14 cellular contexts compared by ENCODE assay signal in genomic region chr12:10186299-10186698, GRCh38. TPM values are rescaled to one million over a fixed set of nuclear protein-coding genes. Genes with fewer than 3 reads are reported as not detected.
A peak's percentile ranks its signal among the peaks of the same experiment; 100 is the strongest.
DNase-seq lines count a peak whose midpoint lies in the region; ATAC-seq and TF ChIP-seq lines count a peak whose summit lies in the region.
"Had no signal": no experiment of that assay in that cellular context is flagged by ENCODE, and none has a peak within 500 bp of the region (broad histone marks: within the 10 kb centered on the region; RNA-seq: fewer than 3 reads in every experiment).

No MANE protein-coding gene starts in this region.

- H3F3A ChIP-seq in DOHH2 (ENCODE audit: control insufficient read depth, insufficient read depth) = no peaks in the 10 kb centered on the region

- H4K20me1 ChIP-seq in DOHH2 (ENCODE audit: control insufficient read depth, insufficient read depth, low read depth, low read length) = no peaks in the 10 kb centered on the region
- H4K20me1 ChIP-seq in OCI-LY7 (ENCODE audit: insufficient read depth, low read length) = no peaks in the 10 kb centered on the region

- H3K4me2 ChIP-seq in DOHH2 (ENCODE audit: low read length) = peak overlapping the region; percentile 24; the same call in 1 of the 2 replicates
- no peak overlapping the region for H3K4me2 ChIP-seq in OCI-LY7 (ENCODE audit: low read length)

- DNase-seq in OCI-LY7 (ENCODE audit: low spot score) (no peak), left ventricle myocardium superior (peak; percentile 46), pons (ENCODE audit: low spot score) (peak; percentile 80), GM19240 (ENCODE audit: insufficient read length, low spot score) (no peak), GM19238 (ENCODE audit: insufficient read length, low spot score) (no peak), AG08395 (ENCODE audit: low spot score) (no peak)
- DNase-seq: DND-41, NCI-H1105 treated with DMSO at 0.1 percent for 48 hours, NCI-H510A treated with DMSO at 0.1 percent for 48 hours had no signal

- TF ChIP-seq CTCF in DOHH2 (IDR thresholded peaks at IDR 0.05; ENCODE audit: low read depth, low read length, poor library complexity, severe bottlenecking) (no peak), OCI-LY7 (conservative IDR thresholded peaks at IDR 0.05; ENCODE audit: low read length) (no peak)

- H3K27ac ChIP-seq in DOHH2 (ENCODE audit: low read depth, low read length) (no peak overlapping the region), OCI-LY7 (ENCODE audit: low read depth, low read length, poor library complexity, severe bottlenecking) (no peak overlapping the region)
- H3K27ac ChIP-seq: breast epithelium had no signal

- peak overlapping the region; percentile 46; the same call in 1 of the 2 replicates for H2AFZ ChIP-seq in OCI-LY7 (ENCODE audit: low read length)

- H3K4me3 ChIP-seq in DOHH2 (ENCODE audit: low read length) = no peak overlapping the region
- no peak overlapping the region for H3K4me3 ChIP-seq in OCI-LY7 (ENCODE audit: low read depth, low read length, poor library complexity, severe bottlenecking)
- H3K4me3 ChIP-seq: breast epithelium had no signal

- no peaks in the 10 kb centered on the region for H3K9me3 ChIP-seq in DOHH2 (ENCODE audit: control insufficient read depth, insufficient read depth, low read length)
- no peaks in the 10 kb centered on the region for H3K9me3 ChIP-seq in OCI-LY7 (ENCODE audit: low read length)
- H3K9me3 ChIP-seq: breast epithelium had no signal

- H3K36me3 ChIP-seq in DOHH2 (ENCODE audit: control insufficient read depth, low read length) = no peaks in the 10 kb centered on the region
- H3K36me3 ChIP-seq in OCI-LY7 (ENCODE audit: insufficient read depth, low read length) = no peaks in the 10 kb centered on the region
- H3K36me3 ChIP-seq: breast epithelium had no signal

- H3K79me2 ChIP-seq in DOHH2 (ENCODE audit: control insufficient read depth, low read length) = no peaks in the 10 kb centered on the region
- H3K79me2 ChIP-seq in OCI-LY7 (ENCODE audit: insufficient read depth, low read depth, low read length) = no peaks in the 10 kb centered on the region

- intact Hi-C loops in OCI-LY7 (cut with micrococcal nuclease; ENCODE audit: unreplicated experiment) (no loop called here), left ventricle myocardium superior (cut with micrococcal nuclease) (no loop called here)

- H3K4me1 ChIP-seq in DOHH2 (ENCODE audit: control insufficient read depth, low read length) (peaks cover 11% of the 10 kb centered on the region), OCI-LY7 (ENCODE audit: insufficient read depth, low read length, poor library complexity, severe bottlenecking) (peaks cover 24% of the 10 kb centered on the region)

- H3K9me2 ChIP-seq in DOHH2 (replicated peaks; ENCODE audit: control insufficient read depth, low read length) = no peaks in the 10 kb centered on the region
- H3K9me2 ChIP-seq in OCI-LY7 (ENCODE audit: insufficient read depth, low read length) = no peaks in the 10 kb centered on the region

- H3K27me3 ChIP-seq in DOHH2 (ENCODE audit: control insufficient read depth, low read length) = peaks cover 16% of the 10 kb centered on the region
- H3K27me3 ChIP-seq: breast epithelium had no signal

- peak; percentile 25 for ATAC-seq in left ventricle myocardium superior
- ATAC-seq in GM21737 (IDR thresholded peaks at IDR 0.05; ENCODE audit: unreplicated experiment) = no peak

- no TSS peak for BruUV-seq in OCI-LY7 (replicated peaks; lab: Mats Ljungman, UMichigan)

- CTCF ChIA-PET in OCI-LY7 (lab: Charles Lee; ENCODE audit: unreplicated experiment) = no interaction called here

- POLR2A ChIA-PET in OCI-LY7 (lab: Charles Lee) = interaction anchor here (1.9 kb wide), 1 partner anchor 10 kb away, joined by 8 read pairs; no protein-coding TSS in a partner anchor

RNA-seq across cellular contexts. Expression of gene TMEM52B, which starts 7.5 kb away (rescaled TPM):
- not detected in 2 replicates for total RNA-seq in OCI-LY7 (2014; rRNA removed; shearing (Covaris generic))
- total RNA-seq in OCI-LY7 (2022) = 0.21 and 0.22 TPM in 2 replicates
- not detected for total RNA-seq in left ventricle myocardium superior
- total RNA-seq: activated CD8-positive, alpha-beta memory T cell treated with anti-CD3 and anti-CD28 coated beads for 36 hours; osteoblast had no signal

RNA-seq across cellular contexts. Expression of gene OLR1, which starts 14.4 kb away (rescaled TPM):
- not detected in 2 replicates for total RNA-seq in OCI-LY7 (2014; rRNA removed; shearing (Covaris generic))
- total RNA-seq in OCI-LY7 (2022) (not detected in 2 replicates), left ventricle myocardium superior (0.64 TPM)
- total RNA-seq: activated CD8-positive, alpha-beta memory T cell treated with anti-CD3 and anti-CD28 coated beads for 36 hours had no signal

RNA-seq across cellular contexts. Expression of gene GABARAPL1, which starts 26.4 kb away (rescaled TPM):
- total RNA-seq in OCI-LY7 (2014; rRNA removed; shearing (Covaris generic)) = 34.2 and 40.7 TPM in 2 replicates
- 52.4 and 65.2 TPM in 2 replicates for total RNA-seq in OCI-LY7 (2022)
- total RNA-seq in left ventricle myocardium superior = 217 TPM

RNA-seq across cellular contexts. Expression of gene CLEC7A, which starts 56.3 kb away (rescaled TPM):
- total RNA-seq in OCI-LY7 (2014; rRNA removed; shearing (Covaris generic)) = not detected in 2 replicates
- total RNA-seq in OCI-LY7 (2022) (not detected in 2 replicates), left ventricle myocardium superior (2.8 TPM)
- total RNA-seq: activated CD8-positive, alpha-beta memory T cell treated with anti-CD3 and anti-CD28 coated beads for 36 hours had no signal

Comparison
In these comparisons a context has a peak if more than half of its experiments do, and no peak if none do; other contexts are left out.
1. DNase-seq: peak in left ventricle myocardium superior (single experiment) and pons (single experiment); none in OCI-LY7 (single experiment), GM19240 (single experiment), GM19238 (single experiment) and AG08395 (single experiment).